8 cellular contexts compared by ENCODE assay signal in genomic region chr15:72785452-72786243, GRCh38. TPM values are rescaled to one million over a fixed set of nuclear protein-coding genes. Genes with fewer than 3 reads are reported as not detected.
DNase-seq lines count a peak whose midpoint lies in the region; ATAC-seq, FAIRE-seq and TF ChIP-seq lines count a peak whose summit lies in the region.

No MANE protein-coding gene starts in this region.

- ATAC-seq in GM18858 (IDR thresholded peaks at IDR 0.05; ENCODE audit: unreplicated experiment) (no peak), pancreas (no peak)

- intact Hi-C loops in ascending aorta (cut with DNase I) (loop anchor here (2.0 to 10.0 kb wide), 4 partner anchors 99 to 849 kb away; partner anchors contain the start of genes ARIH1, BBS4, HIGD2B and NPTN), pancreas (cut with DNase I) (loop anchor here in 1 of 3 donors (10.0 kb wide), 1 partner anchor 289 kb away; no protein-coding TSS in a partner anchor)

- no peaks in the 10 kb centered on the region for H3K36me3 ChIP-seq in Peyer's patch
- no peaks in the 10 kb centered on the region for H3K36me3 ChIP-seq in ascending aorta
- no peaks in the 10 kb centered on the region for H3K36me3 ChIP-seq in pancreas

- 83 to 94% methylated on average over 6 of the region's 6 CpGs for WGBS in pancreas, 2 donors

- H3K4me3 ChIP-seq in Peyer's patch (no peak overlapping the region), ascending aorta (no peak overlapping the region), pancreas (no peak overlapping the region)

- H3K27me3 ChIP-seq in Peyer's patch (no peaks in the 10 kb centered on the region), ascending aorta (no peaks in the 10 kb centered on the region), pancreas (no peaks in the 10 kb centered on the region)

- peaks cover 2 to 27% (median 7%) of the 10 kb centered on the region in 4 donors for H3K4me1 ChIP-seq in Peyer's patch
- H3K4me1 ChIP-seq in ascending aorta, result peaks cover 2 to 23% of the 10 kb centered on the region in 2 donors
- peaks cover 10 to 20% (median 12%) of the 10 kb centered on the region in 3 donors for H3K4me1 ChIP-seq in pancreas

- TF ChIP-seq POLR2A in Peyer's patch (IDR thresholded peaks at IDR 0.05), result no peak

- peak; percentile 50 for DNase-seq in AG08395 (ENCODE audit: low spot score)
- DNase-seq in Peyer's patch, result no peak
- no peak for DNase-seq in ascending aorta (ENCODE audit: low spot score in 2 of 2)
- DNase-seq in occipital lobe (lab: John Stamatoyannopoulos, UW), result peak; percentile 4
- DNase-seq in hippocampal formation (lab: John Stamatoyannopoulos, UW), result no peak
- no peak for DNase-seq in pancreas
- no peak for DNase-seq in NCI-H69 (lab: John Stamatoyannopoulos, UW)

- no peak for FAIRE-seq in pancreas (lab: Jason Lieb, UNC)

- H3K9me3 ChIP-seq in Peyer's patch (no peaks in the 10 kb centered on the region), ascending aorta (no peaks in the 10 kb centered on the region), pancreas (no peaks in the 10 kb centered on the region)

- TF ChIP-seq CTCF in Peyer's patch (IDR thresholded peaks at IDR 0.05) (no peak), ascending aorta (IDR thresholded peaks at IDR 0.05) (no peak), pancreas (IDR thresholded peaks at IDR 0.05) (no peak)

- H3K27ac ChIP-seq in Peyer's patch (peak overlapping the region in 3 of 4 donors; percentile 93 to 95 (median 94)), ascending aorta (peak overlapping the region; percentile 94 to 96), pancreas (no peak overlapping the region)

RNA-seq across cellular contexts. Expression of gene ADPGK, which starts 2.1 kb away (rescaled TPM):
- 10 to 100 TPM; 53.2 to 94.1 (median 69.7) TPM for total RNA-seq in Peyer's patch
- 24.8 TPM for total RNA-seq in ascending aorta
- total RNA-seq in occipital lobe, result 34.6 TPM
- total RNA-seq in pancreas, result 10 to 100 TPM; 22.9 to 32.9 (median 25.6) TPM
- polyA plus RNA-seq in pancreas, result 10 to 100 TPM; 32.6 to 43.3 TPM

Comparison
In these comparisons a context has a peak if more than half of its experiments do, and no peak if none do; other contexts are left out.
1. DNase-seq: peak in AG08395 (single experiment) and occipital lobe (single experiment); none in Peyer's patch (0 of 3), ascending aorta (0 of 2), hippocampal formation (0 of 2), pancreas (0 of 6) and NCI-H69 (single experiment).
2. H3K27ac ChIP-seq: peak in Peyer's patch (3 of 4) and ascending aorta (2 of 2); none in pancreas (0 of 4).